15 cellular contexts compared by ENCODE assay signal in the genomic region with DNA sequence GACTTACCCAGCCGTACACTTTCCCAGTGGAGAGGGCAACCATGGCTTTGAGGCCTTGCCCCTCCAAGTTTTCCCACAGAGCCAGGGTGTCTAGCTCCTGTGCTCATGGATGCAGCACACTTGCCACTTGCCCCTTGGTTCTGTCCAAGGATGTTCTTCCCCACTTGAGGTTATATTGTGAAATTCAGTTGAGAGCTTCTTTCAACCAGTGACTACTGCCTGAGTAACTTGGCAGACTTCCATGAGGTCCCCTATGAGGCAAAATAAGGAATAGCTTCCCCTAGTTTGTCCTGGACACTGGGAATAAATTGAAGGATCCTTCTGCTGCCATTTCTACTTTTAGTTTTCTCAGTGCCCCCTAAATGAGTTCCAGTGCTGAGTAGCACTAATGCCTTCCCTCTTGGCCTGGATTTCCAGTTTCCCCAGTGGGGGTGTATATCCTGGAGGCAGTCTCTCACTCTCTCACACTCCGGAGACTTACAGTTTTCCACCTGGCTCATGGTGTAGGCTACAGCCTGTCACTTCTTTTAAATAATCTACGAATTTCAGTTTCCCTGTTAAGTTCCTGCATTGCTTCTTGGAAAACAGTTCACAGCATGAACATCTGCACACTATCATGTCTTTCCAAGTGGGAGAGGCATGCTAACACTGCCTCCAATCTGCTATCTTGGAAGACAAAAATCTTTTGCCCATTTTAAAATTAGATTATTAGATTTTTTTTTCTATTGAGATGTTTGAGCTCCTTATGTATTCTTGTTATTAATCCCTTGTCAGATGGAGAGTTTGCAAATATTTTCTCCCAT. TPM values are rescaled to one million over a fixed set of nuclear protein-coding genes. Genes with fewer than 3 reads are reported as not detected.
DNase-seq lines count a peak whose midpoint lies in the region; ATAC-seq and TF ChIP-seq lines count a peak whose summit lies in the region.
"Had no signal": no experiment of that assay in that cellular context is flagged by ENCODE, and none has a peak within 500 bp of the region (broad histone marks: within the 10 kb centered on the region; RNA-seq: fewer than 3 reads in every experiment).

No MANE protein-coding gene starts in this region.

- H3K27ac ChIP-seq in right atrium auricular region (peak overlapping the region in 1 of 2 donors; percentile 23), brain microvascular endothelial cell (no peak overlapping the region), vagina (peak overlapping the region; percentile 19)
- H3K27ac ChIP-seq: tibial nerve had no signal

- TF ChIP-seq POLR2A in vagina (IDR thresholded peaks at IDR 0.05): no peak

- no peaks in the 10 kb centered on the region for H3K36me3 ChIP-seq in right atrium auricular region
- H3K36me3 ChIP-seq in brain microvascular endothelial cell (replicated peaks): no peaks in the 10 kb centered on the region
- H3K36me3 ChIP-seq in vagina: peaks cover 0 to 4% of the 10 kb centered on the region in 2 donors

- TF ChIP-seq CTCF in right atrium auricular region (IDR thresholded peaks at IDR 0.05) (no peak), brain microvascular endothelial cell (IDR thresholded peaks at IDR 0.05; ENCODE audit: low read depth, low read length, missing control alignments) (no peak), vagina (IDR thresholded peaks at IDR 0.05) (no peak)

- H3K27me3 ChIP-seq in right atrium auricular region (no peaks in the 10 kb centered on the region), brain microvascular endothelial cell (replicated peaks) (no peaks in the 10 kb centered on the region), vagina (no peaks in the 10 kb centered on the region)
- H3K27me3 ChIP-seq: tibial nerve had no signal

- intact Hi-C loops in Right ventricle myocardium superior (cut with DNase I): no loop called here
- intact Hi-C loops in vagina (cut with DNase I): no loop called here

- in situ Hi-C loops in brain microvascular endothelial cell (cut with HindIII; ENCODE audit: low pct_ligation_motif_present, low sequenced_read_pairs): no loop called here

- H3K4me1 ChIP-seq in right atrium auricular region: no peaks in the 10 kb centered on the region
- H3K4me1 ChIP-seq in vagina: no peaks in the 10 kb centered on the region

- H3K4me3 ChIP-seq in right atrium auricular region (no peak overlapping the region), brain microvascular endothelial cell (ENCODE audit: low read depth, low read length) (no peak overlapping the region), vagina (no peak overlapping the region)
- H3K4me3 ChIP-seq: smooth muscle cell, tibial nerve had no signal

- H3K9me3 ChIP-seq in right atrium auricular region (peaks cover 0 to 26% of the 10 kb centered on the region in 2 donors), vagina (no peaks in the 10 kb centered on the region)

- ATAC-seq in Right ventricle myocardium superior (ENCODE audit: poor library complexity): peak; percentile 57
- no peak for ATAC-seq in activated CD4-positive, CD25-positive, alpha-beta regulatory T cell treated with anti-CD3 and anti-CD28 coated beads, Interleukin-2, amount 50 U/mL, for 24 hours
- no peak for ATAC-seq in GM19035 (IDR thresholded peaks at IDR 0.05; ENCODE audit: unreplicated experiment)
- ATAC-seq: effector memory CD8-positive, alpha-beta T cell had no signal

- DNase-seq in Right ventricle myocardium superior (no peak), right atrium auricular region (ENCODE audit: low spot score) (no peak), brain microvascular endothelial cell (peak; percentile 63), kidney glomerular epithelial cell (lab: John Stamatoyannopoulos, UW) (peak; percentile 28), vagina (ENCODE audit: extremely low spot score in 2 of 2) (no peak), NCI-H1930 (lab: John Stamatoyannopoulos, UW) (no peak)
- DNase-seq: activated naive CD8-positive, alpha-beta T cell treated with anti-CD3 and anti-CD28 coated beads for 36 hours; DMS79; effector memory CD8-positive, alpha-beta T cell had no signal

RNA-seq across cellular contexts. Expression of a gene that starts 36.5 kb away (rescaled TPM):
- not detected for total RNA-seq in Right ventricle myocardium superior
- not detected for total RNA-seq in right atrium auricular region
- total RNA-seq in vagina: 10.8 TPM
- total RNA-seq: A673; activated naive CD8-positive, alpha-beta T cell treated with anti-CD3 and anti-CD28 coated beads for 36 hours; NCI-H460; smooth muscle cell had no signal

RNA-seq across cellular contexts. Expression of a gene that starts 38.5 kb away (rescaled TPM):
- total RNA-seq in Right ventricle myocardium superior (not detected), right atrium auricular region (1 to 10 TPM in 1 of 2 donors, not detected in 1; 3.6 TPM), vagina (not detected)
- total RNA-seq: A673; activated naive CD8-positive, alpha-beta T cell treated with anti-CD3 and anti-CD28 coated beads for 36 hours; NCI-H460; smooth muscle cell; tibial nerve had no signal

Comparison
In these comparisons a context has a peak if more than half of its experiments do, and no peak if none do; other contexts are left out.
1. DNase-seq: peak in brain microvascular endothelial cell (single experiment) and kidney glomerular epithelial cell (single experiment); none in Right ventricle myocardium superior (single experiment), right atrium auricular region (single experiment), vagina (0 of 2) and NCI-H1930 (0 of 2).
2. RNA of a gene that starts 36.5 kb away (total RNA-seq): 10.8 TPM in vagina (single experiment); not detected in Right ventricle myocardium superior (single experiment) and not detected in right atrium auricular region; every median in the first group is over 10 times any median in the second.